Comparison of ENCODE assay signal across 1 cellular context in the genomic region with DNA sequence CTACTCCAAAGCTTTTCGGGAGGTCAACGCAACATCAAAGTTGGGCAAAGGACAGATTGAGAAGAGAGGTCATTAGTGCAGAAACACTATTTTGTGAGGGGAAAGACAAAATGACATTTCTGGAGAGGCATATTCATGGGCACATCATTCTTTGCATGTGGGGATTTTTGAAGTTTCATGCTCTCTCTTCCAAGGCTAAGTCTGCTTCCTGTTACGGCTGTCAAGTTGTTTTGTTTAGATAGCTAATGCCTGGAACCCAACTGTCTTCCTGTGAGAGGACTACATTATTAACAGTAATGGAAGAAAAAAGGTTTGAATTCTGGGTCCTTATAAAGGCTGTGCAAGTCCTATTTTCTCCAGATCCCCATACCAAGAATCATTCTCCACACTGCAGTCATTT.
TF ChIP-seq lines count a peak whose summit lies in the region.

No MANE protein-coding gene starts in this region.

TF ChIP-seq in H1, 55 proteins besides CTCF, POLR2A, EP300 and RAD21:
- TF ChIP-seq NANOG (IDR thresholded peaks at IDR 0.05; ENCODE audit: insufficient read depth, low read depth, low read length, poor library complexity, severe bottlenecking) (no peak), FOSL1 (IDR thresholded peaks at IDR 0.05; ENCODE audit: insufficient read depth, low read depth, low read length) (no peak), KDM4A (IDR thresholded peaks at IDR 0.05; ENCODE audit: low read depth, low read length, severe bottlenecking) (no peak), KDM5A (IDR thresholded peaks at IDR 0.05; ENCODE audit: low read length) (no peak), RNF2 (IDR thresholded peaks at IDR 0.05; ENCODE audit: borderline replicate concordance, low read depth, low read length, missing control alignments, poor library complexity, severe bottlenecking) (no peak), CBX5 (IDR thresholded peaks at IDR 0.05; ENCODE audit: low read depth, low read length) (no peak)
- TF ChIP-seq, protein P1, sequence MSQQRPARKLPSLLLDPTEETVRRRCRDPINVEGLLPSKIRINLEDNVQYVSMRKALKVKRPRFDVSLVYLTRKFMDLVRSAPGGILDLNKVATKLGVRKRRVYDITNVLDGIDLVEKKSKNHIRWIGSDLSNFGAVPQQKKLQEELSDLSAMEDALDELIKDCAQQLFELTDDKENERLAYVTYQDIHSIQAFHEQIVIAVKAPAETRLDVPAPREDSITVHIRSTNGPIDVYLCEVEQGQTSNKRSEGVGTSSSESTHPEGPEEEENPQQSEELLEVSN (IDR thresholded peaks at IDR 0.05): no peak
